ENCODE assay signal across 1 cellular context in the genomic region with DNA sequence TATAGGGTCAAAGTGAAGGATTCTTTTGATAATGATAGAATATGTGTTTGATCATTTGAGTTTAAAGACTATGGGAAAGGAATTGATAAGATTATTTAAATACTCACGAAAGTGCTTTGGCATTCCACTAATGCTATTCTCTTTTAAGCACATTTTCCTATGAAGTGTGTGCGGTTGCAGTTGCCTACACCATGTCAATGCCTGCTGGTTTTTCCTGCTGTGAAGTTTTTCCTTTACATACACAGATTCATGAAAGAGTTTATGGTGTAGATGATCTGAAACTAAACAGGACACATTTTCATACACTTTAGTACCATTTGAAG.
TF ChIP-seq lines count a peak whose summit lies in the region.

No MANE protein-coding gene starts in this region.

TF ChIP-seq in K562, 482 proteins besides CTCF, POLR2A, EP300 and RAD21 (continued from another document):
- TF ChIP-seq, protein P1, sequence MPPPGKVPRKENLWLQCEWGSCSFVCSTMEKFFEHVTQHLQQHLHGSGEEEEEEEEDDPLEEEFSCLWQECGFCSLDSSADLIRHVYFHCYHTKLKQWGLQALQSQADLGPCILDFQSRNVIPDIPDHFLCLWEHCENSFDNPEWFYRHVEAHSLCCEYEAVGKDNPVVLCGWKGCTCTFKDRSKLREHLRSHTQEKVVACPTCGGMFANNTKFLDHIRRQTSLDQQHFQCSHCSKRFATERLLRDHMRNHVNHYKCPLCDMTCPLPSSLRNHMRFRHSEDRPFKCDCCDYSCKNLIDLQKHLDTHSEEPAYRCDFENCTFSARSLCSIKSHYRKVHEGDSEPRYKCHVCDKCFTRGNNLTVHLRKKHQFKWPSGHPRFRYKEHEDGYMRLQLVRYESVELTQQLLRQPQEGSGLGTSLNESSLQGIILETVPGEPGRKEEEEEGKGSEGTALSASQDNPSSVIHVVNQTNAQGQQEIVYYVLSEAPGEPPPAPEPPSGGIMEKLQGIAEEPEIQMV (tag; conservative IDR thresholded peaks at IDR 0.05; ENCODE audit: low read depth) = peak; percentile 22; the same call in 1 of the 2 replicates
- TF ChIP-seq ZNF217 (CRISPR knock-in tag; IDR thresholded peaks at IDR 0.05) = no peak
- TF ChIP-seq DLX4 (CRISPR knock-in tag; IDR thresholded peaks at IDR 0.05) = no peak
- no peak for TF ChIP-seq NR2C1 (IDR thresholded peaks at IDR 0.05)
- peak; percentile 58 for TF ChIP-seq NR2C1 (tag; IDR thresholded peaks at IDR 0.05)
- TF ChIP-seq NFRKB (IDR thresholded peaks at IDR 0.05; ENCODE audit: low read depth) = peak; percentile 88; the same call in 1 of the 2 replicates
- 0 out of 2 replicates have a peak, but pooled peaks have one; percentile 18 for TF ChIP-seq ZNF75A (CRISPR knock-in tag; IDR thresholded peaks at IDR 0.05)
- TF ChIP-seq ZKSCAN8 (CRISPR knock-in tag; IDR thresholded peaks at IDR 0.05) = peak; percentile 66; the same call in 1 of the 2 replicates
- peak; percentile 4; the same call in 1 of the 2 replicates for TF ChIP-seq GTF2E2 (tag; IDR thresholded peaks at IDR 0.05)
- TF ChIP-seq ZNF324 (CRISPR knock-in tag; IDR thresholded peaks at IDR 0.05) = 0 out of 2 replicates have a peak, but pooled peaks have one; percentile 28
TF ChIP-seq in K562: peak in this region for 12.
